In the genomic region with DNA sequence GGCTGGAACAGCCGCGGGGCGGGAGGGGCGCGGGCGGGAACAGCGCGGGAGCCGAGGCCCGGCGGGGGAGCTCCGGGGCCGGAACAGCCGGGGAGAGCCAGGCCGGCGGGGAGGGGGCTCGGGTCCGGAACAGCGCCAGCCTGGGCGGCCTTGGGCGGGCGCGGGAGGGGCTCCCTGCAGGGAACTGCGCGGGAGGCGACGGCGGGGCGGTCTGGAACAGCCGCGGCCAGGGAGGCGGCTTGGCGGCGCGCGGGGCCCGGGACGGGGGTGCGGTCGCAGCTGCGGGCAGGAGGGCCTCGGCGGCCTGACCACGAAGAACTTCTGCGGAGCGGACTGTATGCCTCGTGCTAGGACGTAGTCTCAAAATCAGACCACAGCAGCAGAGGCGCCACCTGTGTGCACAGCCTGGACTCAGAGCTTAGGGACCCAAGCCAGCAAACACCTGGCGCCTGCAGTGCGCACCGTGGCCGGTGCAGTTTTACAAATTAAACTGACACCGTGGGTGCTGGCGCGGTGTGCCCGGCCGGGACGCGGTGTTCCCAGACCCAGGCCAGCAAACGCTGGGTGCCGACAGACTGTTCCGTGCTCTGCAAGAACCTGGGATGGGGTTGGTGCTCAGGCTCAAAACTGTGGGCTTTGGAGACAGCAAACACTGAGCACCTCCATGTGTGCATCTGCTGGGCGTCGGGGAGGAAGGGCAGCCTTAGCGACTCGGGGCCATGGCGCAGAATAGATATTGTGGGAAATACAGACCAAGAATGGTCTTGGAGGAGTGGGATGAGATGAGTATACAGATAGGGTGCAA, we compare ENCODE assay signal across 1 cellular context.
TF ChIP-seq lines count a peak whose summit lies in the region.

No MANE protein-coding gene starts in this region.

TF ChIP-seq in K562, 482 proteins besides CTCF, POLR2A, EP300 and RAD21 (continued from another document):
- TF ChIP-seq, protein P1, sequence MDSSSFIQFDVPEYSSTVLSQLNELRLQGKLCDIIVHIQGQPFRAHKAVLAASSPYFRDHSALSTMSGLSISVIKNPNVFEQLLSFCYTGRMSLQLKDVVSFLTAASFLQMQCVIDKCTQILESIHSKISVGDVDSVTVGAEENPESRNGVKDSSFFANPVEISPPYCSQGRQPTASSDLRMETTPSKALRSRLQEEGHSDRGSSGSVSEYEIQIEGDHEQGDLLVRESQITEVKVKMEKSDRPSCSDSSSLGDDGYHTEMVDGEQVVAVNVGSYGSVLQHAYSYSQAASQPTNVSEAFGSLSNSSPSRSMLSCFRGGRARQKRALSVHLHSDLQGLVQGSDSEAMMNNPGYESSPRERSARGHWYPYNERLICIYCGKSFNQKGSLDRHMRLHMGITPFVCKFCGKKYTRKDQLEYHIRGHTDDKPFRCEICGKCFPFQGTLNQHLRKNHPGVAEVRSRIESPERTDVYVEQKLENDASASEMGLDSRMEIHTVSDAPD (CRISPR knock-in tag; IDR thresholded peaks at IDR 0.05) = no peak
- TF ChIP-seq MYC (IDR thresholded peaks at IDR 0.05; ENCODE audit: low read depth, low read length) (peak; percentile 60; the same call in 1 of the 2 replicates), MYC (CRISPR knock-in tag; IDR thresholded peaks at IDR 0.05; ENCODE audit: borderline replicate concordance, low read depth) (no peak), C11orf30 (IDR thresholded peaks at IDR 0.05; ENCODE audit: low read depth) (no peak), NELFE (IDR thresholded peaks at IDR 0.05; ENCODE audit: insufficient read depth, insufficient read length) (no peak), POLR2B (IDR thresholded peaks at IDR 0.05; ENCODE audit: low read depth, partially characterized antibody) (no peak), ZNF695 (CRISPR knock-in tag; IDR thresholded peaks at IDR 0.05) (no peak), MYBL2 (IDR thresholded peaks at IDR 0.05; ENCODE audit: low read depth) (no peak), MYBL2 (CRISPR knock-in tag; IDR thresholded peaks at IDR 0.05; ENCODE audit: borderline replicate concordance) (no peak), ILK (tag; IDR thresholded peaks at IDR 0.05; ENCODE audit: borderline replicate concordance, low read depth) (no peak), SIRT6 (IDR thresholded peaks at IDR 0.05; ENCODE audit: low read depth, low read length) (no peak), XRCC3 (IDR thresholded peaks at IDR 0.05) (no peak), CREM (IDR thresholded peaks at IDR 0.05; ENCODE audit: low read depth) (peak; percentile 54; the same call in 1 of the 2 replicates), NR3C1 (CRISPR knock-in tag; IDR thresholded peaks at IDR 0.05) (no peak), NR4A1 (CRISPR knock-in tag; IDR thresholded peaks at IDR 0.05) (no peak), NR4A1 (tag; IDR thresholded peaks at IDR 0.05) (peak; percentile 72; the same call in 1 of the 2 replicates), HEY1 (CRISPR knock-in tag; IDR thresholded peaks at IDR 0.05; ENCODE audit: borderline replicate concordance) (no peak), FOXP1 (CRISPR knock-in tag; IDR thresholded peaks at IDR 0.05) (no peak; the same call in 1 of the 2 replicates), TCF3 (CRISPR knock-in tag; IDR thresholded peaks at IDR 0.05) (no peak; the same call in 1 of the 2 replicates), TFAM (CRISPR knock-in tag; conservative IDR thresholded peaks at IDR 0.05) (no peak), ZBTB8A (IDR thresholded peaks at IDR 0.05; ENCODE audit: partially characterized antibody) (no peak), KLF13 (tag; IDR thresholded peaks at IDR 0.05; ENCODE audit: borderline replicate concordance, low read depth) (0 out of 2 replicates have a peak, but pooled peaks have one; percentile 57), SMAD1 (IDR thresholded peaks at IDR 0.05; ENCODE audit: low read depth, low read length, partially characterized antibody) (no peak), SOX6 (IDR thresholded peaks at IDR 0.05) (no peak), THRAP3 (IDR thresholded peaks at IDR 0.05; ENCODE audit: borderline replicate concordance) (no peak), CAMTA2 (CRISPR knock-in tag; conservative IDR thresholded peaks at IDR 0.05) (no peak), HDAC3 (IDR thresholded peaks at IDR 0.05; ENCODE audit: borderline replicate concordance, partially characterized antibody) (no peak), U2AF1 (optimal IDR thresholded peaks at IDR 0.05; ENCODE audit: low read depth, low read length) (peak; percentile 33), SPI1 (IDR thresholded peaks at IDR 0.05; ENCODE audit: borderline replicate concordance, low read depth, low read length) (no peak), ELF1 (tag; IDR thresholded peaks at IDR 0.05) (peak; percentile 76; the same call in 1 of the 2 replicates)
- TF ChIP-seq, protein P2, sequence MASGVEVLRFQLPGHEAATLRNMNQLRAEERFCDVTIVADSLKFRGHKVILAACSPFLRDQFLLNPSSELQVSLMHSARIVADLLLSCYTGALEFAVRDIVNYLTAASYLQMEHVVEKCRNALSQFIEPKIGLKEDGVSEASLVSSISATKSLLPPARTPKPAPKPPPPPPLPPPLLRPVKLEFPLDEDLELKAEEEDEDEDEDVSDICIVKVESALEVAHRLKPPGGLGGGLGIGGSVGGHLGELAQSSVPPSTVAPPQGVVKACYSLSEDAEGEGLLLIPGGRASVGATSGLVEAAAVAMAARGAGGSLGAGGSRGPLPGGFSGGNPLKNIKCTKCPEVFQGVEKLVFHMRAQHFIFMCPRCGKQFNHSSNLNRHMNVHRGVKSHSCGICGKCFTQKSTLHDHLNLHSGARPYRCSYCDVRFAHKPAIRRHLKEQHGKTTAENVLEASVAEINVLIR (CRISPR knock-in tag; IDR thresholded peaks at IDR 0.05) = 0 out of 2 replicates have a peak, but pooled peaks have one; percentile 9
- TF ChIP-seq, protein P3, sequence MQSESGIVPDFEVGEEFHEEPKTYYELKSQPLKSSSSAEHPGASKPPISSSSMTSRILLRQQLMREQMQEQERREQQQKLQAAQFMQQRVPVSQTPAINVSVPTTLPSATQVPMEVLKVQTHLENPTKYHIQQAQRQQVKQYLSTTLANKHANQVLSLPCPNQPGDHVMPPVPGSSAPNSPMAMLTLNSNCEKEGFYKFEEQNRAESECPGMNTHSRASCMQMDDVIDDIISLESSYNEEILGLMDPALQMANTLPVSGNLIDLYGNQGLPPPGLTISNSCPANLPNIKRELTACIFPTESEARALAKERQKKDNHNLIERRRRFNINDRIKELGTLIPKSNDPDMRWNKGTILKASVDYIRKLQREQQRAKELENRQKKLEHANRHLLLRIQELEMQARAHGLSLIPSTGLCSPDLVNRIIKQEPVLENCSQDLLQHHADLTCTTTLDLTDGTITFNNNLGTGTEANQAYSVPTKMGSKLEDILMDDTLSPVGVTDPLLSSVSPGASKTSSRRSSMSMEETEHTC (IDR thresholded peaks at IDR 0.05) = no peak; the same call in 1 of the 2 replicates
- TF ChIP-seq, protein P4, sequence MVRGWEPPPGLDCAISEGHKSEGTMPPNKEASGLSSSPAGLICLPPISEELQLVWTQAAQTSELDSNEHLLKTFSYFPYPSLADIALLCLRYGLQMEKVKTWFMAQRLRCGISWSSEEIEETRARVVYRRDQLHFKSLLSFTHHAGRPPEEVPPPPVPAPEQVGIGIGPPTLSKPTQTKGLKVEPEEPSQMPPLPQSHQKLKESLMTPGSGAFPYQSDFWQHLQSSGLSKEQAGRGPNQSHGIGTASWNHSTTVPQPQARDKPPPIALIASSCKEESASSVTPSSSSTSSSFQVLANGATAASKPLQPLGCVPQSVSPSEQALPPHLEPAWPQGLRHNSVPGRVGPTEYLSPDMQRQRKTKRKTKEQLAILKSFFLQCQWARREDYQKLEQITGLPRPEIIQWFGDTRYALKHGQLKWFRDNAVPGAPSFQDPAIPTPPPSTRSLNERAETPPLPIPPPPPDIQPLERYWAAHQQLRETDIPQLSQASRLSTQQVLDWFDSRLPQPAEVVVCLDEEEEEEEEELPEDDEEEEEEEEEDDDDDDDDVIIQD (CRISPR knock-in tag; IDR thresholded peaks at IDR 0.05) = no peak
- TF ChIP-seq, protein P5, sequence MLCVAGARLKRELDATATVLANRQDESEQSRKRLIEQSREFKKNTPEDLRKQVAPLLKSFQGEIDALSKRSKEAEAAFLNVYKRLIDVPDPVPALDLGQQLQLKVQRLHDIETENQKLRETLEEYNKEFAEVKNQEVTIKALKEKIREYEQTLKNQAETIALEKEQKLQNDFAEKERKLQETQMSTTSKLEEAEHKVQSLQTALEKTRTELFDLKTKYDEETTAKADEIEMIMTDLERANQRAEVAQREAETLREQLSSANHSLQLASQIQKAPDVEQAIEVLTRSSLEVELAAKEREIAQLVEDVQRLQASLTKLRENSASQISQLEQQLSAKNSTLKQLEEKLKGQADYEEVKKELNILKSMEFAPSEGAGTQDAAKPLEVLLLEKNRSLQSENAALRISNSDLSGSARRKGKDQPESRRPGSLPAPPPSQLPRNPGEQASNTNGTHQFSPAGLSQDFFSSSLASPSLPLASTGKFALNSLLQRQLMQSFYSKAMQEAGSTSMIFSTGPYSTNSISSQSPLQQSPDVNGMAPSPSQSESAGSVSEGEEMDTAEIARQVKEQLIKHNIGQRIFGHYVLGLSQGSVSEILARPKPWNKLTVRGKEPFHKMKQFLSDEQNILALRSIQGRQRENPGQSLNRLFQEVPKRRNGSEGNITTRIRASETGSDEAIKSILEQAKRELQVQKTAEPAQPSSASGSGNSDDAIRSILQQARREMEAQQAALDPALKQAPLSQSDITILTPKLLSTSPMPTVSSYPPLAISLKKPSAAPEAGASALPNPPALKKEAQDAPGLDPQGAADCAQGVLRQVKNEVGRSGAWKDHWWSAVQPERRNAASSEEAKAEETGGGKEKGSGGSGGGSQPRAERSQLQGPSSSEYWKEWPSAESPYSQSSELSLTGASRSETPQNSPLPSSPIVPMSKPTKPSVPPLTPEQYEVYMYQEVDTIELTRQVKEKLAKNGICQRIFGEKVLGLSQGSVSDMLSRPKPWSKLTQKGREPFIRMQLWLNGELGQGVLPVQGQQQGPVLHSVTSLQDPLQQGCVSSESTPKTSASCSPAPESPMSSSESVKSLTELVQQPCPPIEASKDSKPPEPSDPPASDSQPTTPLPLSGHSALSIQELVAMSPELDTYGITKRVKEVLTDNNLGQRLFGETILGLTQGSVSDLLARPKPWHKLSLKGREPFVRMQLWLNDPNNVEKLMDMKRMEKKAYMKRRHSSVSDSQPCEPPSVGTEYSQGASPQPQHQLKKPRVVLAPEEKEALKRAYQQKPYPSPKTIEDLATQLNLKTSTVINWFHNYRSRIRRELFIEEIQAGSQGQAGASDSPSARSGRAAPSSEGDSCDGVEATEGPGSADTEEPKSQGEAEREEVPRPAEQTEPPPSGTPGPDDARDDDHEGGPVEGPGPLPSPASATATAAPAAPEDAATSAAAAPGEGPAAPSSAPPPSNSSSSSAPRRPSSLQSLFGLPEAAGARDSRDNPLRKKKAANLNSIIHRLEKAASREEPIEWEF (CRISPR knock-in tag; IDR thresholded peaks at IDR 0.05) = no peak
- TF ChIP-seq, protein P6, sequence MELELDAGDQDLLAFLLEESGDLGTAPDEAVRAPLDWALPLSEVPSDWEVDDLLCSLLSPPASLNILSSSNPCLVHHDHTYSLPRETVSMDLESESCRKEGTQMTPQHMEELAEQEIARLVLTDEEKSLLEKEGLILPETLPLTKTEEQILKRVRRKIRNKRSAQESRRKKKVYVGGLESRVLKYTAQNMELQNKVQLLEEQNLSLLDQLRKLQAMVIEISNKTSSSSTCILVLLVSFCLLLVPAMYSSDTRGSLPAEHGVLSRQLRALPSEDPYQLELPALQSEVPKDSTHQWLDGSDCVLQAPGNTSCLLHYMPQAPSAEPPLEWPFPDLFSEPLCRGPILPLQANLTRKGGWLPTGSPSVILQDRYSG (tag; conservative IDR thresholded peaks at IDR 0.05; ENCODE audit: low read depth) = peak; percentile 57; the same call in 1 of the 2 replicates
- TF ChIP-seq, protein P7, sequence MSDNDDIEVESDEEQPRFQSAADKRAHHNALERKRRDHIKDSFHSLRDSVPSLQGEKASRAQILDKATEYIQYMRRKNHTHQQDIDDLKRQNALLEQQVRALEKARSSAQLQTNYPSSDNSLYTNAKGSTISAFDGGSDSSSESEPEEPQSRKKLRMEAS (CRISPR knock-in tag; IDR thresholded peaks at IDR 0.05) = peak; percentile 73
